In the genomic region with DNA sequence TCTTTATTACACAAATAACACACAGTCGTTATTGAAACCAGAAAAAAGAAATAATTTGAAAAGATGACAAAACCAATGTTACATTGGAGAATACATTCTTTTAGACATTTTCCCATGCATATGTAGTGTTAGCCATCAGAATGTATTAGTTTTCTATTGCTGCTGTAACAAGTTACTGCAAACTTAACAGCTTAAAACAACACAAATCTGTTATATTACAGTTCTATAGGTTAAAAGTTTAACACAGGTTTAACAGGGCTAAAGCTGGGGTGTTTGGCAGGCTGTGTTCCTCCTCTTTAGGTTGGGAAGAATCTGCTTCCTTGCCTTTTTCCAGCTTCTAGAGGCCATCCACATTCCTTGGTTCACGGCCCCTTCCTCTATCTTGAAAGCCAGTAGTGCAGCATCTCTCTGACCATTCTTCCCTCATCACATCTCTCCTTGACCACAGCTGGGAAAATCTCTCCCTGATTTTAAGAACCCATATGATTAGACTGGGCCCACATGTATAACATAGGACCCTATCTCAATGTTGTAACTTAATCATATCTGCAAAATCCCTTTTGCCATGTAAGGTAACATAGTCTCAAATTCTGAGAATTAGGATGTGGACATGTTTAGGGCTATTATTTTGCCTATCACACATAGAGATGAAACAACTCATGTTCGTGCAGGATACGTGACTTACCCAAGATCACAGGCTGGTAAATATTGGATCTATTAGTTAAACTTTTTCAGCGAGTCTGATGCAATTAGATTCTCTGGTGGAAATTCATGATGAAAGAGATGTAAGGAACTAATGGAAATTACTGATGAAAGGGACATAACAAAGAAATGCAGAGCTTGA, we compare ENCODE assay signal across 28 cellular contexts.
DNase-seq lines count a peak whose midpoint lies in the region; ATAC-seq, FAIRE-seq and TF ChIP-seq lines count a peak whose summit lies in the region.
"Had no signal": no experiment of that assay in that cellular context is flagged by ENCODE, and none has a peak within 500 bp of the region (broad histone marks: within the 10 kb centered on the region; RNA-seq: fewer than 3 reads in every experiment).

No MANE protein-coding gene starts in this region.

- H3K27me3 Mint-ChIP-seq in natural killer cell treated with Interleukin-12 subunit alpha and Interleukin-12 subunit beta and Interleukin-15 and Interleukin-18, amount 100 ng/mL, for 72 hours, result peaks cover 10 to 12% of the 10 kb centered on the region in 2 donors
- H3K27me3 Mint-ChIP-seq in natural killer cell (ENCODE audit: low read depth in 2 of 2), result peaks cover 11 to 13% of the 10 kb centered on the region in 2 donors
- H3K27me3 Mint-ChIP-seq in chondrocyte (ENCODE audit: low read depth), result no peaks in the 10 kb centered on the region

- H3K9me3 Mint-ChIP-seq in natural killer cell treated with Interleukin-12 subunit alpha and Interleukin-12 subunit beta and Interleukin-15 and Interleukin-18, amount 100 ng/mL, for 72 hours, result no peaks in the 10 kb centered on the region
- H3K9me3 Mint-ChIP-seq in natural killer cell (no peaks in the 10 kb centered on the region), chondrocyte (ENCODE audit: low read depth) (peaks cover 3% of the 10 kb centered on the region)

- TF ChIP-seq CTCF in natural killer cell (IDR thresholded peaks at IDR 0.05), result no peak
- TF ChIP-seq CTCF in chondrocyte (IDR thresholded peaks at IDR 0.05), result no peak
- no peak for TF ChIP-seq CTCF in upper lobe of right lung (IDR thresholded peaks at IDR 0.05)
- no peak for TF ChIP-seq CTCF in pancreas (IDR thresholded peaks at IDR 0.05)

- intact Hi-C loops in natural killer cell (cut with micrococcal nuclease), result no loop called here
- intact Hi-C loops in upper lobe of right lung (cut with DNase I), result no loop called here
- intact Hi-C loops in pancreas (cut with DNase I), result no loop called here

- no peaks in the 10 kb centered on the region for H3K36me3 Mint-ChIP-seq in natural killer cell treated with Interleukin-12 subunit alpha and Interleukin-12 subunit beta and Interleukin-15 and Interleukin-18, amount 100 ng/mL, for 72 hours
- H3K36me3 Mint-ChIP-seq in natural killer cell, result no peaks in the 10 kb centered on the region
- no peaks in the 10 kb centered on the region for H3K36me3 Mint-ChIP-seq in chondrocyte (ENCODE audit: low read depth)

- peaks cover 6 to 13% of the 10 kb centered on the region in 2 donors for H3K4me1 Mint-ChIP-seq in natural killer cell treated with Interleukin-12 subunit alpha and Interleukin-12 subunit beta and Interleukin-15 and Interleukin-18, amount 100 ng/mL, for 72 hours (ENCODE audit: low read depth in 2 of 2)
- H3K4me1 Mint-ChIP-seq in natural killer cell (peaks cover 0 to 10% of the 10 kb centered on the region in 2 donors), chondrocyte (ENCODE audit: low read depth) (peaks cover 25% of the 10 kb centered on the region)

- no peak for FAIRE-seq in pancreas (lab: Jason Lieb, UNC)
- FAIRE-seq: frontal cortex, H54, islet of Langerhans had no signal

- H3K27me3 ChIP-seq in upper lobe of right lung (no peaks in the 10 kb centered on the region), pancreas (no peaks in the 10 kb centered on the region)
- H3K27me3 ChIP-seq: BE2C, esophagus squamous epithelium, MG63 had no signal

- H3K27ac ChIP-seq in mesodermal cell (ENCODE audit: low read depth, low read length, severe bottlenecking) (peak overlapping the region; percentile 23), upper lobe of right lung (peak overlapping the region; percentile 75), pancreas (peak overlapping the region in 1 of 4 donors; percentile 13)
- H3K27ac ChIP-seq: RWPE1, SK-N-MC had no signal

- peaks cover 8% of the 10 kb centered on the region for H3K9me3 ChIP-seq in mesodermal cell (ENCODE audit: control insufficient read depth, low read length)
- H3K9me3 ChIP-seq in upper lobe of right lung, result no peaks in the 10 kb centered on the region
- H3K9me3 ChIP-seq in pancreas, result no peaks in the 10 kb centered on the region
- H3K9me3 ChIP-seq: BE2C, esophagus squamous epithelium, MG63 had no signal

- H3K4me3 Mint-ChIP-seq in natural killer cell treated with Interleukin-12 subunit alpha and Interleukin-12 subunit beta and Interleukin-15 and Interleukin-18, amount 100 ng/mL, for 72 hours, result no peak overlapping the region
- H3K4me3 Mint-ChIP-seq in natural killer cell (no peak overlapping the region), chondrocyte (ENCODE audit: unreplicated experiment) (no peak overlapping the region)
- H3K4me3 Mint-ChIP-seq: activated naive CD4-positive, alpha-beta T cell treated with anti-CD3 and anti-CD28 coated beads, Interleukin-2, amount 10 ng/mL, durations not matched to agents 7 days and 5 days; activated T-helper 1 cell treated with anti-CD3 and anti-CD28 coated beads, Interleukin-12 subunit alpha, Interleukin-12 subunit beta, Interleukin-2, Interleukin-4 antibody, amounts not matched to agents 30 ng/mL and 10 ng/mL and 1 ng/mL, durations not matched to agents 14 hours and 24 hours and 36 hours had no signal

- peaks cover 15% of the 10 kb centered on the region for H3K4me1 ChIP-seq in mesodermal cell (ENCODE audit: control insufficient read depth, insufficient read depth, low read length, poor library complexity, severe bottlenecking)
- peaks cover 48% of the 10 kb centered on the region for H3K4me1 ChIP-seq in upper lobe of right lung
- H3K4me1 ChIP-seq in pancreas, result peaks cover 0 to 2% (median 0%) of the 10 kb centered on the region in 3 donors
- H3K4me1 ChIP-seq: BE2C had no signal

- no peak for ATAC-seq in natural killer cell treated with Interleukin-12 subunit alpha and Interleukin-12 subunit beta and Interleukin-15 and Interleukin-18, amount 100 ng/mL, for 72 hours
- ATAC-seq in natural killer cell (no peak), upper lobe of right lung (no peak), pancreas (no peak)
- ATAC-seq: activated CD4-positive, CD25-positive, alpha-beta regulatory T cell treated with anti-CD3 and anti-CD28 coated beads, Interleukin-2, amount 50 U/mL, for 24 hours had no signal

- H3K36me3 ChIP-seq in mesodermal cell (ENCODE audit: control insufficient read depth, insufficient read depth, low read length) (no peaks in the 10 kb centered on the region), upper lobe of right lung (no peaks in the 10 kb centered on the region), pancreas (no peaks in the 10 kb centered on the region)
- H3K36me3 ChIP-seq: BE2C, esophagus squamous epithelium, MG63 had no signal

- H3K27ac Mint-ChIP-seq in natural killer cell treated with Interleukin-12 subunit alpha and Interleukin-12 subunit beta and Interleukin-15 and Interleukin-18, amount 100 ng/mL, for 72 hours, result peak overlapping the region; percentile 24 to 63
- H3K27ac Mint-ChIP-seq in natural killer cell (no peak overlapping the region), chondrocyte (ENCODE audit: unreplicated experiment) (peak overlapping the region; percentile 81)
- H3K27ac Mint-ChIP-seq: activated T-helper 1 cell treated with anti-CD3 and anti-CD28 coated beads, Interleukin-12 subunit alpha, Interleukin-12 subunit beta, Interleukin-2, Interleukin-4 antibody, amounts not matched to agents 30 ng/mL and 10 ng/mL and 1 ng/mL, durations not matched to agents 14 hours and 24 hours and 36 hours had no signal

- 91 to 95% methylated on average over 4 of the region's 5 CpGs for WGBS in mesodermal cell (ENCODE audit: insufficient coverage in 2 of 2), 2 experiments
- WGBS in pancreas, 2 donors, result 78 to 84% methylated on average over 5 of the region's 5 CpGs

- no peak for DNase-seq in natural killer cell treated with Interleukin-12 subunit alpha and Interleukin-12 subunit beta and Interleukin-15 and Interleukin-18, amount 100 ng/mL, for 72 hours (ENCODE audit: low spot score)
- DNase-seq in natural killer cell (no peak), chondrocyte (ENCODE audit: low spot score) (no peak), upper lobe of right lung (no peak), NCI-H446 (lab: John Stamatoyannopoulos, UW) (no peak), pancreas (no peak), HuH-7 (ENCODE audit: low spot score) (no peak)
- DNase-seq: ACHN; activated CD4-positive, alpha-beta T cell treated with anti-CD3 and anti-CD28 coated beads, Interleukin-2, amount 50 U/mL, for 48 hours; activated CD8-positive, alpha-beta memory T cell treated with anti-CD3 and anti-CD28 coated beads, Interleukin-2, amount 50 U/mL, for 4 hours; activated naive CD4-positive, alpha-beta T cell treated with anti-CD3 and anti-CD28 coated beads, Interleukin-2, amount 10 ng/mL, durations not matched to agents 7 days and 5 days; DMS79 treated with DMSO at 0.1 percent for 48 hours; esophagus squamous epithelium; KG1; MG63; NCI-H1105 treated with DMSO at 0.1 percent for 48 hours; NCI-H2081; NCI-H774 had no signal

- H3K4me3 ChIP-seq in mesodermal cell (ENCODE audit: extremely low read depth, insufficient read depth, low read length, poor library complexity, severe bottlenecking) (no peak overlapping the region), upper lobe of right lung (no peak overlapping the region), pancreas (no peak overlapping the region)
- H3K4me3 ChIP-seq: coronary artery, esophagus squamous epithelium, MG63, SK-N-MC had no signal

Comparison
In these comparisons a context has a peak if more than half of its experiments do, and no peak if none do; other contexts are left out.
1. H3K27ac Mint-ChIP-seq: peak in natural killer cell treated with Interleukin-12 subunit alpha and Interleukin-12 subunit beta and Interleukin-15 and Interleukin-18, amount 100 ng/mL, for 72 hours (2 of 2) and chondrocyte (single experiment); none in natural killer cell (0 of 2).